ENCODE assay signal across 1 cellular context in genomic region chr12:42565633-42566032, GRCh38.
TF ChIP-seq lines count a peak whose summit lies in the region.

No MANE protein-coding gene starts in this region.

TF ChIP-seq in H1, 55 proteins besides CTCF, POLR2A, EP300 and RAD21:
- TF ChIP-seq GTF2F1 (IDR thresholded peaks at IDR 0.05; ENCODE audit: borderline replicate concordance, low read depth, low read length) (no peak), CHD2 (IDR thresholded peaks at IDR 0.05; ENCODE audit: low read length) (no peak), ZNF274 (IDR thresholded peaks at IDR 0.05; ENCODE audit: borderline replicate concordance, extremely low read depth, low read length) (no peak), CREB1 (IDR thresholded peaks at IDR 0.05) (no peak), EZH2 (IDR thresholded peaks at IDR 0.05; ENCODE audit: low read depth, low read length, severe bottlenecking) (no peak), GABPA (IDR thresholded peaks at IDR 0.05; ENCODE audit: borderline replicate concordance, insufficient read depth, low read length) (no peak), NRF1 (IDR thresholded peaks at IDR 0.05; ENCODE audit: low read depth, low read length) (no peak), SAP30 (IDR thresholded peaks at IDR 0.05; ENCODE audit: insufficient read depth, insufficient replicate concordance, low read length) (no peak), TAF7 (optimal IDR thresholded peaks at IDR 0.05; ENCODE audit: borderline replicate concordance, low read depth, low read length) (no peak), KDM5A (IDR thresholded peaks at IDR 0.05; ENCODE audit: low read length) (no peak), YY1 (IDR thresholded peaks at IDR 0.05; ENCODE audit: low read depth, low read length) (no peak)
- TF ChIP-seq, protein P1, sequence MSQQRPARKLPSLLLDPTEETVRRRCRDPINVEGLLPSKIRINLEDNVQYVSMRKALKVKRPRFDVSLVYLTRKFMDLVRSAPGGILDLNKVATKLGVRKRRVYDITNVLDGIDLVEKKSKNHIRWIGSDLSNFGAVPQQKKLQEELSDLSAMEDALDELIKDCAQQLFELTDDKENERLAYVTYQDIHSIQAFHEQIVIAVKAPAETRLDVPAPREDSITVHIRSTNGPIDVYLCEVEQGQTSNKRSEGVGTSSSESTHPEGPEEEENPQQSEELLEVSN (IDR thresholded peaks at IDR 0.05): no peak
- TF ChIP-seq, protein P2, sequence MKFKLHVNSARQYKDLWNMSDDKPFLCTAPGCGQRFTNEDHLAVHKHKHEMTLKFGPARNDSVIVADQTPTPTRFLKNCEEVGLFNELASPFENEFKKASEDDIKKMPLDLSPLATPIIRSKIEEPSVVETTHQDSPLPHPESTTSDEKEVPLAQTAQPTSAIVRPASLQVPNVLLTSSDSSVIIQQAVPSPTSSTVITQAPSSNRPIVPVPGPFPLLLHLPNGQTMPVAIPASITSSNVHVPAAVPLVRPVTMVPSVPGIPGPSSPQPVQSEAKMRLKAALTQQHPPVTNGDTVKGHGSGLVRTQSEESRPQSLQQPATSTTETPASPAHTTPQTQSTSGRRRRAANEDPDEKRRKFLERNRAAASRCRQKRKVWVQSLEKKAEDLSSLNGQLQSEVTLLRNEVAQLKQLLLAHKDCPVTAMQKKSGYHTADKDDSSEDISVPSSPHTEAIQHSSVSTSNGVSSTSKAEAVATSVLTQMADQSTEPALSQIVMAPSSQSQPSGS (IDR thresholded peaks at IDR 0.05; ENCODE audit: low read length): no peak
- TF ChIP-seq, protein P3, sequence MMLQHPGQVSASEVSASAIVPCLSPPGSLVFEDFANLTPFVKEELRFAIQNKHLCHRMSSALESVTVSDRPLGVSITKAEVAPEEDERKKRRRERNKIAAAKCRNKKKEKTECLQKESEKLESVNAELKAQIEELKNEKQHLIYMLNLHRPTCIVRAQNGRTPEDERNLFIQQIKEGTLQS (IDR thresholded peaks at IDR 0.05; ENCODE audit: insufficient read depth, low read depth, low read length): no peak
